In the genomic region with DNA sequence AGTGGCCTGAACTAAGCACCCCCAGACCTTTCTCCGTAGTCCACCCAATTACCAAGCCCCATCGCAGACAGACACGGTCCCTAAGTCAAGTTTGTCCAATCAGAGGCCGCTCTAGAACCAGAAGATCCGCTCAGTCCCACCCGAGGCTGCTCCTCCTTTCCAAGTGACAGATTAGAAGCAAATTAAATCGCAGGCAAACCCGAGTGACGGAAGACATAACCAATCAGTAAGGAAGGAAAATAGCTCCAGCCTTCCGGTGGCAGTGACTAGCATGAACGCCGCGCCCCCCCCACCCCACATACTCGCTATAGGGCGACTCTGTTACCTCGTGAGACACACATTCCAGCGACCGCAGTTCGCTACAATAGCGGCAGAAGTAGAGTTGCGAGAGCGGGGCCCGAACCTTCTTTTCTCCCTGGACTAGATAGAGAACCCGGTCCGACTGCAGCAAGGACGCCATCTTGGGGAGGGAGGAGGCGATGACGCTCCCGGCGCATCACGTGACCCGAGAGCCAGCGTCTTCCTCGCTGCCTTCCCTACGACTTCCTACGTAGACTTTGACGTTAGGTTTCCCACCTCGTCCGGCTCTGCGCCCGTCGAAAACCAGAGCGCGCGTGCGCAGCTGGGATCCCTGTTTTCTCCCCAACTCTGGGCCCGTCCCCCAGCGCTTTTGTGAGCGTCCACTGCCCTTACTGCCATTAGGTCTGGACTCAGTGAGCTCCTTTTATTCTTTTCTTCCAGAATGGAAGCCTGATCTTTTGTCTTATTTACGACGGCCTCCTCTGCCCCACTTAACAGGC, we compare ENCODE assay signal across 1 cellular context.
TF ChIP-seq lines count a peak whose summit lies in the region.

Gene DCTN4 (minus strand): TSS at position 484 of the 800 bp plus-strand sequence. CDS start 24 bp downstream, at position 460.

TF ChIP-seq in HepG2, 621 proteins besides CTCF, POLR2A, EP300 and RAD21 (continued from another document and continues in another):
- TF ChIP-seq, protein P1, sequence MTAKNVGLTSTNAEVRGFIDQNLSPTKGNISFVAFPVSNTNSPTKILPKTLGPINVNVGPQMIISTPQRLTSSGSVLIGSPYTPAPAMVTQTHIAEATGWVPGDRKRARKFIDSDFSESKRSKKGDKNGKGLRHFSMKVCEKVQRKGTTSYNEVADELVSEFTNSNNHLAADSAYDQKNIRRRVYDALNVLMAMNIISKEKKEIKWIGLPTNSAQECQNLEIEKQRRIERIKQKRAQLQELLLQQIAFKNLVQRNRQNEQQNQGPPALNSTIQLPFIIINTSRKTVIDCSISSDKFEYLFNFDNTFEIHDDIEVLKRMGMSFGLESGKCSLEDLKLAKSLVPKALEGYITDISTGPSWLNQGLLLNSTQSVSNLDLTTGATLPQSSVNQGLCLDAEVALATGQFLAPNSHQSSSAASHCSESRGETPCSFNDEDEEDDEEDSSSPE (CRISPR knock-in tag; IDR thresholded peaks at IDR 0.05) = peak; percentile 71
- TF ChIP-seq, protein P2, sequence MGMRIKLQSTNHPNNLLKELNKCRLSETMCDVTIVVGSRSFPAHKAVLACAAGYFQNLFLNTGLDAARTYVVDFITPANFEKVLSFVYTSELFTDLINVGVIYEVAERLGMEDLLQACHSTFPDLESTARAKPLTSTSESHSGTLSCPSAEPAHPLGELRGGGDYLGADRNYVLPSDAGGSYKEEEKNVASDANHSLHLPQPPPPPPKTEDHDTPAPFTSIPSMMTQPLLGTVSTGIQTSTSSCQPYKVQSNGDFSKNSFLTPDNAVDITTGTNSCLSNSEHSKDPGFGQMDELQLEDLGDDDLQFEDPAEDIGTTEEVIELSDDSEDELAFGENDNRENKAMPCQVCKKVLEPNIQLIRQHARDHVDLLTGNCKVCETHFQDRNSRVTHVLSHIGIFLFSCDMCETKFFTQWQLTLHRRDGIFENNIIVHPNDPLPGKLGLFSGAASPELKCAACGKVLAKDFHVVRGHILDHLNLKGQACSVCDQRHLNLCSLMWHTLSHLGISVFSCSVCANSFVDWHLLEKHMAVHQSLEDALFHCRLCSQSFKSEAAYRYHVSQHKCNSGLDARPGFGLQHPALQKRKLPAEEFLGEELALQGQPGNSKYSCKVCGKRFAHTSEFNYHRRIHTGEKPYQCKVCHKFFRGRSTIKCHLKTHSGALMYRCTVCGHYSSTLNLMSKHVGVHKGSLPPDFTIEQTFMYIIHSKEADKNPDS (CRISPR knock-in tag; IDR thresholded peaks at IDR 0.05) = no peak
- TF ChIP-seq ESRRA (CRISPR knock-in tag; IDR thresholded peaks at IDR 0.05; ENCODE audit: low read depth) (no peak), ZBTB20 (CRISPR knock-in tag; IDR thresholded peaks at IDR 0.05; ENCODE audit: borderline replicate concordance, low read depth) (0 out of 2 replicates have a peak, but pooled peaks have one; percentile 58), MBD4 (IDR thresholded peaks at IDR 0.05; ENCODE audit: borderline replicate concordance, low read length) (no peak), POLR2AphosphoS5 (IDR thresholded peaks at IDR 0.05; ENCODE audit: low read depth, low read length) (peak; percentile 76), STAG1 (CRISPR knock-in tag; IDR thresholded peaks at IDR 0.05) (no peak), ZNF891 (CRISPR knock-in tag; IDR thresholded peaks at IDR 0.05) (no peak), TFE3 (CRISPR knock-in tag; IDR thresholded peaks at IDR 0.05) (peak; percentile 70), TSC22D2 (CRISPR knock-in tag; IDR thresholded peaks at IDR 0.05; ENCODE audit: borderline replicate concordance) (peak; percentile 63; the same call in 1 of the 2 replicates), NFE2 (CRISPR knock-in tag; IDR thresholded peaks at IDR 0.05) (no peak), ZNF225 (CRISPR knock-in tag; IDR thresholded peaks at IDR 0.05) (peak; percentile 37; the same call in 1 of the 2 replicates), ARHGAP35 (CRISPR knock-in tag; IDR thresholded peaks at IDR 0.05; ENCODE audit: borderline replicate concordance) (peak; percentile 37; the same call in 1 of the 2 replicates), RBFOX2 (IDR thresholded peaks at IDR 0.05; ENCODE audit: low read depth, low read length) (peak; percentile 75), PTBP1 (IDR thresholded peaks at IDR 0.05; ENCODE audit: low read depth, low read length, poor library complexity, severe bottlenecking) (peak; percentile 32), TOE1 (CRISPR knock-in tag; IDR thresholded peaks at IDR 0.05) (0 out of 2 replicates have a peak, but pooled peaks have one; percentile 25), U2AF2 (IDR thresholded peaks at IDR 0.05; ENCODE audit: low read depth, low read length) (0 out of 2 replicates have a peak, but pooled peaks have one; percentile 18), RAD51 (IDR thresholded peaks at IDR 0.05; ENCODE audit: borderline replicate concordance) (peak; percentile 98), RXRB (CRISPR knock-in tag; IDR thresholded peaks at IDR 0.05; ENCODE audit: borderline replicate concordance) (peak; percentile 12; the same call in 1 of the 2 replicates), HNRNPH1 (optimal IDR thresholded peaks at IDR 0.05; ENCODE audit: low read depth, low read length) (no peak), THAP8 (CRISPR knock-in tag; IDR thresholded peaks at IDR 0.05; ENCODE audit: borderline replicate concordance) (peak; percentile 74; the same call in 1 of the 2 replicates), GABPA (IDR thresholded peaks at IDR 0.05; ENCODE audit: low read depth, low read length) (peak; percentile 45), GABPA (CRISPR knock-in tag; IDR thresholded peaks at IDR 0.05; ENCODE audit: low read depth) (peak; percentile 88), ZNF720 (CRISPR knock-in tag; IDR thresholded peaks at IDR 0.05) (no peak), ZSCAN25 (CRISPR knock-in tag; IDR thresholded peaks at IDR 0.05) (peak; percentile 54; the same call in 1 of the 2 replicates), HNRNPLL (IDR thresholded peaks at IDR 0.05; ENCODE audit: low read depth, low read length, poor library complexity, severe bottlenecking) (peak; percentile 92), JUNB (CRISPR knock-in tag; IDR thresholded peaks at IDR 0.05; ENCODE audit: borderline replicate concordance) (no peak), ZNF451 (CRISPR knock-in tag; IDR thresholded peaks at IDR 0.05) (0 out of 2 replicates have a peak, but pooled peaks have one; percentile 40), GPBP1L1 (CRISPR knock-in tag; IDR thresholded peaks at IDR 0.05) (no peak), ZSCAN20 (CRISPR knock-in tag; IDR thresholded peaks at IDR 0.05; ENCODE audit: borderline replicate concordance) (no peak), ZNF124 (CRISPR knock-in tag; IDR thresholded peaks at IDR 0.05) (no peak), SRSF4 (IDR thresholded peaks at IDR 0.05; ENCODE audit: low read depth, low read length, poor library complexity, severe bottlenecking) (no peak), BCL6 (CRISPR knock-in tag; IDR thresholded peaks at IDR 0.05) (no peak), PITX1 (CRISPR knock-in tag; IDR thresholded peaks at IDR 0.05) (0 out of 2 replicates have a peak, but pooled peaks have one; percentile 5), GFI1 (CRISPR knock-in tag; IDR thresholded peaks at IDR 0.05; ENCODE audit: borderline replicate concordance) (no peak), JUND (CRISPR knock-in tag; IDR thresholded peaks at IDR 0.05) (no peak), FOXP1 (IDR thresholded peaks at IDR 0.05) (no peak), FOXP1 (CRISPR knock-in tag; IDR thresholded peaks at IDR 0.05) (no peak), ZNF547 (CRISPR knock-in tag; IDR thresholded peaks at IDR 0.05) (no peak; the same call in 1 of the 2 replicates), MTF2 (CRISPR knock-in tag; IDR thresholded peaks at IDR 0.05; ENCODE audit: borderline replicate concordance) (no peak), FIP1L1 (IDR thresholded peaks at IDR 0.05; ENCODE audit: borderline replicate concordance, insufficient read depth, low read depth, low read length) (no peak), ZNF724P (CRISPR knock-in tag; IDR thresholded peaks at IDR 0.05; ENCODE audit: borderline replicate concordance) (peak; percentile 28; the same call in 1 of the 2 replicates)
- TF ChIP-seq, protein P3, sequence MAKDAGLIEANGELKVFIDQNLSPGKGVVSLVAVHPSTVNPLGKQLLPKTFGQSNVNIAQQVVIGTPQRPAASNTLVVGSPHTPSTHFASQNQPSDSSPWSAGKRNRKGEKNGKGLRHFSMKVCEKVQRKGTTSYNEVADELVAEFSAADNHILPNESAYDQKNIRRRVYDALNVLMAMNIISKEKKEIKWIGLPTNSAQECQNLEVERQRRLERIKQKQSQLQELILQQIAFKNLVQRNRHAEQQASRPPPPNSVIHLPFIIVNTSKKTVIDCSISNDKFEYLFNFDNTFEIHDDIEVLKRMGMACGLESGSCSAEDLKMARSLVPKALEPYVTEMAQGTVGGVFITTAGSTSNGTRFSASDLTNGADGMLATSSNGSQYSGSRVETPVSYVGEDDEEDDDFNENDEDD (CRISPR knock-in tag; IDR thresholded peaks at IDR 0.05; ENCODE audit: borderline replicate concordance) = peak; percentile 81
- TF ChIP-seq, protein P4, sequence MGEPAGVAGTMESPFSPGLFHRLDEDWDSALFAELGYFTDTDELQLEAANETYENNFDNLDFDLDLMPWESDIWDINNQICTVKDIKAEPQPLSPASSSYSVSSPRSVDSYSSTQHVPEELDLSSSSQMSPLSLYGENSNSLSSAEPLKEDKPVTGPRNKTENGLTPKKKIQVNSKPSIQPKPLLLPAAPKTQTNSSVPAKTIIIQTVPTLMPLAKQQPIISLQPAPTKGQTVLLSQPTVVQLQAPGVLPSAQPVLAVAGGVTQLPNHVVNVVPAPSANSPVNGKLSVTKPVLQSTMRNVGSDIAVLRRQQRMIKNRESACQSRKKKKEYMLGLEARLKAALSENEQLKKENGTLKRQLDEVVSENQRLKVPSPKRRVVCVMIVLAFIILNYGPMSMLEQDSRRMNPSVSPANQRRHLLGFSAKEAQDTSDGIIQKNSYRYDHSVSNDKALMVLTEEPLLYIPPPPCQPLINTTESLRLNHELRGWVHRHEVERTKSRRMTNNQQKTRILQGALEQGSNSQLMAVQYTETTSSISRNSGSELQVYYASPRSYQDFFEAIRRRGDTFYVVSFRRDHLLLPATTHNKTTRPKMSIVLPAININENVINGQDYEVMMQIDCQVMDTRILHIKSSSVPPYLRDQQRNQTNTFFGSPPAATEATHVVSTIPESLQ (CRISPR knock-in tag; conservative IDR thresholded peaks at IDR 0.05) = 0 out of 2 replicates have a peak, but pooled peaks have one; percentile 59
- TF ChIP-seq, protein P5, sequence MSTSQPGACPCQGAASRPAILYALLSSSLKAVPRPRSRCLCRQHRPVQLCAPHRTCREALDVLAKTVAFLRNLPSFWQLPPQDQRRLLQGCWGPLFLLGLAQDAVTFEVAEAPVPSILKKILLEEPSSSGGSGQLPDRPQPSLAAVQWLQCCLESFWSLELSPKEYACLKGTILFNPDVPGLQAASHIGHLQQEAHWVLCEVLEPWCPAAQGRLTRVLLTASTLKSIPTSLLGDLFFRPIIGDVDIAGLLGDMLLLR (CRISPR knock-in tag; IDR thresholded peaks at IDR 0.05) = no peak
- TF ChIP-seq, protein P6, sequence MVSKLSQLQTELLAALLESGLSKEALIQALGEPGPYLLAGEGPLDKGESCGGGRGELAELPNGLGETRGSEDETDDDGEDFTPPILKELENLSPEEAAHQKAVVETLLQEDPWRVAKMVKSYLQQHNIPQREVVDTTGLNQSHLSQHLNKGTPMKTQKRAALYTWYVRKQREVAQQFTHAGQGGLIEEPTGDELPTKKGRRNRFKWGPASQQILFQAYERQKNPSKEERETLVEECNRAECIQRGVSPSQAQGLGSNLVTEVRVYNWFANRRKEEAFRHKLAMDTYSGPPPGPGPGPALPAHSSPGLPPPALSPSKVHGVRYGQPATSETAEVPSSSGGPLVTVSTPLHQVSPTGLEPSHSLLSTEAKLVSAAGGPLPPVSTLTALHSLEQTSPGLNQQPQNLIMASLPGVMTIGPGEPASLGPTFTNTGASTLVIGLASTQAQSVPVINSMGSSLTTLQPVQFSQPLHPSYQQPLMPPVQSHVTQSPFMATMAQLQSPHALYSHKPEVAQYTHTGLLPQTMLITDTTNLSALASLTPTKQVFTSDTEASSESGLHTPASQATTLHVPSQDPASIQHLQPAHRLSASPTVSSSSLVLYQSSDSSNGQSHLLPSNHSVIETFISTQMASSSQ (IDR thresholded peaks at IDR 0.05; ENCODE audit: low read depth) = no peak
- TF ChIP-seq, protein P6 (CRISPR knock-in tag; IDR thresholded peaks at IDR 0.05; ENCODE audit: borderline replicate concordance) = 0 out of 2 replicates have a peak, but pooled peaks have one; percentile 44
